Comparison of ENCODE assay signal across 21 cellular contexts in the genomic region with DNA sequence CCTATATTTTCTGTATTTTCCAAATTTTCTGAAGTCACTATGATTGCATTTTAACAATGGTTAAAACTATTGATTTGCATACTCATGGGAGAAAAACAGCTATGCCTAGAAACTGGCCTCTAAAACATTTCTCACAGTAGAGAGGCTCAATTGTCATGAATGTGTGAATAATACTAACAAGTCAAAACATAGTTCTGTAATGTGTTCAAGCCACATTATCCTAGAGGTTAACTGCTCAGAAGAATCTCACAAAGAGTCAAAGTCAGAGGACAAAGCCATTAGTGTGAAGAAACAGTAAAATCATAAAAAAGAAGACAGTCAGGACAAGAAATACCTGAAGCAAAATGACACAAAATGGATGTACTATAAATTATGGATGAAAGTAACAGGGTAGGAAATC. TPM values are rescaled to one million over a fixed set of nuclear protein-coding genes. Genes with fewer than 3 reads are reported as not detected.
DNase-seq lines count a peak whose midpoint lies in the region; ATAC-seq, FAIRE-seq and TF ChIP-seq lines count a peak whose summit lies in the region.
"Had no signal": no experiment of that assay in that cellular context is flagged by ENCODE, and none has a peak within 500 bp of the region (broad histone marks: within the 10 kb centered on the region; RNA-seq: fewer than 3 reads in every experiment).

No MANE protein-coding gene starts in this region.

- H3K4me3 ChIP-seq in epithelial cell of esophagus (ENCODE audit: low read length) (no peak overlapping the region), keratinocyte (ENCODE audit: control insufficient read depth in 2 of 3, extremely low read depth in 1 of 3, insufficient read depth in 2 of 3, low read depth in 1 of 3, low read length in 3 of 3) (peak overlapping the region in 1 of 3 experiments; percentile 11), osteoblast (ENCODE audit: insufficient read depth, low read length) (no peak overlapping the region)
- H3K4me3 ChIP-seq: GM12878, GM23338 had no signal

- no peak overlapping the region for H3K9ac ChIP-seq in keratinocyte (ENCODE audit: control insufficient read depth, extremely low read depth, insufficient read depth, low read length)

- H3K9me3 Mint-ChIP-seq in WTC11, result peaks cover 4% of the 10 kb centered on the region
- H3K9me3 Mint-ChIP-seq: GM23338 had no signal

- no peak overlapping the region for H3K4me3 Mint-ChIP-seq in WTC11
- H3K4me3 Mint-ChIP-seq: CD4-positive, CD25-positive, alpha-beta regulatory T cell; CD8-positive, alpha-beta T cell; GM23338; H9 had no signal

- H3K36me3 Mint-ChIP-seq in WTC11, result peaks cover 25% of the 10 kb centered on the region

- H3K4me1 Mint-ChIP-seq in WTC11, result no peaks in the 10 kb centered on the region
- H3K4me1 Mint-ChIP-seq: GM23338, H9 had no signal

- H3K9me1 ChIP-seq in keratinocyte (ENCODE audit: control insufficient read depth, extremely low read depth, insufficient read depth, low read length), result no peaks in the 10 kb centered on the region

- peak overlapping the region; percentile 23 for H3K27ac ChIP-seq in keratinocyte (ENCODE audit: control insufficient read depth, insufficient read depth, low read length)
- no peak overlapping the region for H3K27ac ChIP-seq in osteoblast (ENCODE audit: low read depth, low read length)

- H3K79me2 ChIP-seq in keratinocyte (ENCODE audit: control insufficient read depth, insufficient read depth, low read length) (no peaks in the 10 kb centered on the region), osteoblast (ENCODE audit: insufficient read depth, low read length) (no peaks in the 10 kb centered on the region)

- TF ChIP-seq CTCF in D721Med (IDR thresholded peaks at IDR 0.05; ENCODE audit: insufficient read depth, missing control alignments) (no peak), WTC11 (IDR thresholded peaks at IDR 0.05) (no peak), epithelial cell of esophagus (IDR thresholded peaks at IDR 0.05; ENCODE audit: insufficient read depth, low read depth, low read length, missing control alignments) (no peak), keratinocyte (optimal IDR thresholded peaks at IDR 0.05 in 1 of 3, IDR thresholded peaks at IDR 0.05 in 1 of 3, conservative IDR thresholded peaks at IDR 0.05 in 1 of 3; ENCODE audit: extremely low read depth in 1 of 3, insufficient read depth in 2 of 3, low read length in 3 of 3) (no peak), osteoblast (IDR thresholded peaks at IDR 0.05; ENCODE audit: extremely low read depth, low read depth, low read length) (no peak)

- CTCF ChIA-PET in WTC11 (lab: Charles Lee), result no interaction called here

- POLR2A ChIA-PET in WTC11 (lab: Charles Lee), result no interaction called here

- H4K20me1 ChIP-seq in keratinocyte (ENCODE audit: control insufficient read depth, extremely low read depth, insufficient read depth, low read length) (no peaks in the 10 kb centered on the region), osteoblast (ENCODE audit: insufficient read depth, low read length) (no peaks in the 10 kb centered on the region)

- dilution Hi-C loops in keratinocyte (cut with MboI; ENCODE audit: extremely low pct_ligation_motif_present, low sequenced_read_pairs), result no loop called here

- H3K27me3 Mint-ChIP-seq in WTC11 (ENCODE audit: low read depth), result no peaks in the 10 kb centered on the region
- H3K27me3 Mint-ChIP-seq: CD4-positive, CD25-positive, alpha-beta regulatory T cell had no signal

- H3K9me3 ChIP-seq in keratinocyte (ENCODE audit: control insufficient read depth, low read depth, low read length), result no peaks in the 10 kb centered on the region
- no peaks in the 10 kb centered on the region for H3K9me3 ChIP-seq in osteoblast (ENCODE audit: low read depth, low read length)
- H3K9me3 ChIP-seq: Caco-2 had no signal

- H3K4me1 ChIP-seq in keratinocyte (ENCODE audit: control insufficient read depth, extremely low read depth, insufficient read depth, low read length) (peaks cover 21% of the 10 kb centered on the region), osteoblast (ENCODE audit: insufficient read depth, low read length) (no peaks in the 10 kb centered on the region)
- H3K4me1 ChIP-seq: Caco-2 had no signal

- peak; percentile 6 for FAIRE-seq in D721Med (lab: Jason Lieb, UNC)
- FAIRE-seq in keratinocyte (lab: Jason Lieb, UNC), result peak; percentile 87
- FAIRE-seq: GM12878, GM19239 had no signal

- H3K36me3 ChIP-seq in keratinocyte (ENCODE audit: control insufficient read depth in 2 of 2, extremely low read depth in 1 of 2, insufficient read depth in 2 of 2, low read length in 2 of 2) (peaks cover 0 to 3% of the 10 kb centered on the region in 2 experiments), osteoblast (ENCODE audit: insufficient read depth, low read length) (peaks cover 21% of the 10 kb centered on the region)

- peak overlapping the region; percentile 42 for H3K4me2 ChIP-seq in keratinocyte (ENCODE audit: control insufficient read depth, extremely low read depth, insufficient read depth, low read depth, low read length)
- no peak overlapping the region for H3K4me2 ChIP-seq in osteoblast (ENCODE audit: insufficient read depth, low read length)
- H3K4me2 ChIP-seq: GM23338 had no signal

- 0 out of 2 replicates have a peak overlapping the region, but pooled peaks have one; percentile 6 for H3K27ac Mint-ChIP-seq in WTC11
- H3K27ac Mint-ChIP-seq: CD4-positive, CD25-positive, alpha-beta regulatory T cell; CD8-positive, alpha-beta T cell; GM23338; H9 had no signal

- no peak for ATAC-seq in WTC11
- ATAC-seq in GM19324 (IDR thresholded peaks at IDR 0.05; ENCODE audit: low FRiP score, unreplicated experiment), result no peak
- ATAC-seq: CD8-positive, alpha-beta T cell; GM12878; GM23338; HCT116 had no signal

- H2AFZ ChIP-seq in keratinocyte (ENCODE audit: control insufficient read depth, low read length), result peak overlapping the region; percentile 45
- no peak overlapping the region for H2AFZ ChIP-seq in osteoblast (ENCODE audit: low read length)
- H2AFZ ChIP-seq: GM23338 had no signal

- DNase-seq in D721Med (ENCODE audit: insufficient read length, low spot score) (no peak), WTC11 (ENCODE audit: low spot score) (no peak), epithelial cell of esophagus (ENCODE audit: low read depth) (peak; percentile 61), keratinocyte (ENCODE audit: low read depth, low spot score) (peak; percentile 9), osteoblast (ENCODE audit: insufficient read length, low spot score, missing footprints) (no peak), CD1c-positive myeloid dendritic cell (ENCODE audit: extremely low spot score) (no peak)
- DNase-seq: C1 segment of cervical spinal cord; Caco-2; CD4-positive, CD25-positive, alpha-beta regulatory T cell; CD8-positive, alpha-beta T cell; DMS 273 treated with DMSO at 0.1 percent for 48 hours; DMS79; EL; GDM1; H9 had no signal

- H3K27me3 ChIP-seq in keratinocyte (ENCODE audit: control insufficient read depth, extremely low read depth, insufficient read depth, low read length) (no peaks in the 10 kb centered on the region), osteoblast (ENCODE audit: insufficient read depth, low read length) (no peaks in the 10 kb centered on the region)

TF ChIP-seq in WTC11, 78 proteins besides CTCF, POLR2A, EP300 and RAD21:
- TF ChIP-seq, protein P1, sequence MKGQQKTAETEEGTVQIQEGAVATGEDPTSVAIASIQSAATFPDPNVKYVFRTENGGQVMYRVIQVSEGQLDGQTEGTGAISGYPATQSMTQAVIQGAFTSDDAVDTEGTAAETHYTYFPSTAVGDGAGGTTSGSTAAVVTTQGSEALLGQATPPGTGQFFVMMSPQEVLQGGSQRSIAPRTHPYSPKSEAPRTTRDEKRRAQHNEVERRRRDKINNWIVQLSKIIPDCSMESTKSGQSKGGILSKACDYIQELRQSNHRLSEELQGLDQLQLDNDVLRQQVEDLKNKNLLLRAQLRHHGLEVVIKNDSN (CRISPR knock-in tag; IDR thresholded peaks at IDR 0.05), result no peak
- TF ChIP-seq, protein P2, sequence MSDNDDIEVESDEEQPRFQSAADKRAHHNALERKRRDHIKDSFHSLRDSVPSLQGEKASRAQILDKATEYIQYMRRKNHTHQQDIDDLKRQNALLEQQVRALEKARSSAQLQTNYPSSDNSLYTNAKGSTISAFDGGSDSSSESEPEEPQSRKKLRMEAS (CRISPR knock-in tag; IDR thresholded peaks at IDR 0.05), result no peak
- TF ChIP-seq ZNF416 (CRISPR knock-in tag; IDR thresholded peaks at IDR 0.05), result no peak
- no peak for TF ChIP-seq CREM (CRISPR knock-in tag; IDR thresholded peaks at IDR 0.05)
TF ChIP-seq in WTC11: peak in this region for 0.

RNA-seq across cellular contexts. Expression of a gene that starts 12.5 kb away (rescaled TPM):
- total RNA-seq in WTC11 (2021) (0.17 to 0.46 TPM (median 0.23 TPM) in 3 replicates), osteoblast (under 0.01 and 0.29 TPM in 2 replicates)
- polyA plus RNA-seq in keratinocyte, result 0.15 to 0.66 TPM (median 0.62 TPM) in 3 replicates
- polyA plus RNA-seq in keratinocyte (2011; ENCODE audit: low read depth), result 0.69 TPM
- 0.13 and 0.21 TPM in 2 replicates for polyA plus RNA-seq in keratinocyte (2011; cell fraction: cytosol; rRNA removed)
- 2.2 and 3.7 TPM in 2 replicates for polyA plus RNA-seq in keratinocyte (2011; cell fraction: nucleus; rRNA removed)
- 0.08 and 2.6 TPM in 2 replicates for polyA plus RNA-seq in keratinocyte (2012; ENCODE audit: low replicate concordance)
- 0.69 to 8.5 TPM (median 1.7 TPM) in 3 replicates for polyA minus RNA-seq in keratinocyte
- polyA minus RNA-seq in keratinocyte (2011; cell fraction: cytosol; rRNA and poly(A)+ RNA removed), result not detected
- polyA minus RNA-seq in keratinocyte (2011; cell fraction: nucleus; rRNA and poly(A)+ RNA removed), result 9.6 and 10.5 TPM in 2 replicates
- total RNA-seq: GM23338, H4, H9 had no signal
- polyA plus RNA-seq: GM23338 had no signal

Comparison
In these comparisons a context has a peak if more than half of its experiments do, and no peak if none do; other contexts are left out.
1. DNase-seq: peak in epithelial cell of esophagus (single experiment) and keratinocyte (single experiment); none in D721Med (single experiment), WTC11 (single experiment), osteoblast (single experiment) and CD1c-positive myeloid dendritic cell (single experiment).